Comparison of ENCODE assay signal across 12 cellular contexts in the genomic region with DNA sequence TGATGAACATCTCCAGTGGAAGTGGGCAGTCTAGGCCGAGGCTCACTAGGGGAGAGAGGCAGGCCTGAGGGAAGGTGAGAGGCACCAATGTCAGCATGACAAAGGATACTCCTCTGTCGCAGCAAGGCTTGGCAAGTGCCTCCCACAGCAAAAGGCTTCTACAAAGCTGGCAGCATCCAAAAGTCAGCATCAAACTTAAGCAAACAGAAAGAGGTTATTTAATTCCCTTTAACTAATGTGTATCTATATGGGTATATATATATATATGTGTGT.
"Had no signal": no experiment of that assay in that cellular context is flagged by ENCODE, and none has a peak within 500 bp of the region (broad histone marks: within the 10 kb centered on the region; RNA-seq: fewer than 3 reads in every experiment).

No MANE protein-coding gene starts in this region.

- H3K4me3 Mint-ChIP-seq: activated B cell treated with CpG ODN at 0.5 μM for 24 hours; activated CD4-positive, alpha-beta T cell treated with anti-CD3 and anti-CD28 coated beads, Interleukin-2, amount 10 ng/mL, durations not matched to agents 7 days and 5 days; activated naive CD8-positive, alpha-beta T cell; activated T-cell treated with anti-CD3 and anti-CD28 coated beads, Interleukin-2, amount 50 U/mL, for 4 hours; stimulated activated naive CD8-positive, alpha-beta T cell treated with anti-CD3 and anti-CD28 coated beads, Interleukin-15, amount 100 ng/mL, for 72 hours had no signal

- H3K36me3 ChIP-seq: uterus had no signal

- H3K4me3 ChIP-seq: dorsolateral prefrontal cortex, testis, uterus had no signal

- H3K36me3 Mint-ChIP-seq: activated naive CD8-positive, alpha-beta T cell had no signal

- H3K9me3 Mint-ChIP-seq: activated B cell treated with CpG ODN at 0.5 μM for 24 hours; activated CD4-positive, alpha-beta T cell treated with anti-CD3 and anti-CD28 coated beads, Interleukin-2, amount 10 ng/mL, durations not matched to agents 7 days and 5 days; activated T-cell treated with anti-CD3 and anti-CD28 coated beads, Interleukin-2, amount 50 U/mL, for 4 hours; stimulated activated naive CD8-positive, alpha-beta T cell treated with anti-CD3 and anti-CD28 coated beads, Interleukin-15, amount 100 ng/mL, for 72 hours had no signal

- DNase-seq: activated B cell treated with CpG ODN at 0.5 μM for 24 hours; activated CD4-positive, alpha-beta T cell treated with anti-CD3 and anti-CD28 coated beads, Interleukin-2, amount 10 ng/mL, durations not matched to agents 7 days and 5 days; activated gamma-delta T cell; activated T-cell treated with anti-CD3 and anti-CD28 coated beads, Interleukin-2, amount 50 U/mL, for 4 hours; amygdala; dorsolateral prefrontal cortex; stimulated activated CD4-positive, alpha-beta T cell treated with anti-CD3 and anti-CD28 coated beads, Interleukin-15, amount 100 ng/mL, for 24 hours; stimulated activated CD4-positive, alpha-beta T cell treated with anti-CD3 and anti-CD28 coated beads, Interleukin-4, amount 100 ng/mL, for 4 hours; stimulated activated naive CD8-positive, alpha-beta T cell treated with anti-CD3 and anti-CD28 coated beads, Interleukin-15, amount 100 ng/mL, for 72 hours; testis; uterus had no signal

- H3K27me3 ChIP-seq: dorsolateral prefrontal cortex, testis, uterus had no signal

- H3K27ac Mint-ChIP-seq: activated B cell treated with CpG ODN at 0.5 μM for 24 hours; activated CD4-positive, alpha-beta T cell treated with anti-CD3 and anti-CD28 coated beads, Interleukin-2, amount 10 ng/mL, durations not matched to agents 7 days and 5 days; activated naive CD8-positive, alpha-beta T cell had no signal

- H3K9me3 ChIP-seq: testis, uterus had no signal

- H3K4me1 ChIP-seq: uterus had no signal

- ATAC-seq: activated T-cell treated with anti-CD3 and anti-CD28 coated beads, Interleukin-2, amount 50 U/mL, for 4 hours; stimulated activated naive CD8-positive, alpha-beta T cell treated with anti-CD3 and anti-CD28 coated beads, Interleukin-15, amount 100 ng/mL, for 72 hours had no signal

- H3K27ac ChIP-seq: dorsolateral prefrontal cortex, testis, uterus had no signal

- H3K27me3 Mint-ChIP-seq: activated B cell treated with CpG ODN at 0.5 μM for 24 hours; activated CD4-positive, alpha-beta T cell treated with anti-CD3 and anti-CD28 coated beads, Interleukin-2, amount 10 ng/mL, durations not matched to agents 7 days and 5 days; activated naive CD8-positive, alpha-beta T cell; stimulated activated naive CD8-positive, alpha-beta T cell treated with anti-CD3 and anti-CD28 coated beads, Interleukin-15, amount 100 ng/mL, for 72 hours had no signal
